In the genomic region with DNA sequence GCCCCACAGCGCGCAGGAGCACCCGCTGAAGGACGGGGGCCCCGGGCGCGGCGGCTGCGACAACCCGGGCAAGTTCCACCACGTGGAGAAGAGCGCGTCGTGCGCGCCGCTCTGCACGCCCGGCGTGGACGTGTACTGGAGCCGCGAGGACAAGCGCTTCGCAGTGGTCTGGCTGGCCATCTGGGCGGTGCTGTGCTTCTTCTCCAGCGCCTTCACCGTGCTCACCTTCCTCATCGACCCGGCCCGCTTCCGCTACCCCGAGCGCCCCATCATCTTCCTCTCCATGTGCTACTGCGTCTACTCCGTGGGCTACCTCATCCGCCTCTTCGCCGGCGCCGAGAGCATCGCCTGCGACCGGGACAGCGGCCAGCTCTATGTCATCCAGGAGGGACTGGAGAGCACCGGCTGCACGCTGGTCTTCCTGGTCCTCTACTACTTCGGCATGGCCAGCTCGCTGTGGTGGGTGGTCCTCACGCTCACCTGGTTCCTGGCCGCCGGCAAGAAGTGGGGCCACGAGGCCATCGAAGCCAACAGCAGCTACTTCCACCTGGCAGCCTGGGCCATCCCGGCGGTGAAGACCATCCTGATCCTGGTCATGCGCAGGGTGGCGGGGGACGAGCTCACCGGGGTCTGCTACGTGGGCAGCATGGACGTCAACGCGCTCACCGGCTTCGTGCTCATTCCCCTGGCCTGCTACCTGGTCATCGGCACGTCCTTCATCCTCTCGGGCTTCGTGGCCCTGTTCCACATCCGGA, we compare ENCODE assay signal across 14 cellular contexts. TPM values are rescaled to one million over a fixed set of nuclear protein-coding genes. Genes with fewer than 3 reads are reported as not detected.
A peak's percentile ranks its signal among the peaks of the same experiment; 100 is the strongest.
DNase-seq lines count a peak whose midpoint lies in the region; ATAC-seq and TF ChIP-seq lines count a peak whose summit lies in the region.
"Had no signal": no experiment of that assay in that cellular context is flagged by ENCODE, and none has a peak within 500 bp of the region (broad histone marks: within the 10 kb centered on the region; RNA-seq: fewer than 3 reads in every experiment).

No MANE protein-coding gene starts in this region.

- no peaks in the 10 kb centered on the region for H3K79me2 ChIP-seq in GM23338 (replicated peaks; ENCODE audit: insufficient read depth)
- no peaks in the 10 kb centered on the region for H3K79me2 ChIP-seq in osteoblast (ENCODE audit: insufficient read depth, low read length)

- peaks cover 4% of the 10 kb centered on the region for H3K4me1 Mint-ChIP-seq in CD8-positive, alpha-beta T cell (ENCODE audit: low read depth)
- no peaks in the 10 kb centered on the region for H3K4me1 Mint-ChIP-seq in GM23338

- H3K36me3 ChIP-seq in CD8-positive, alpha-beta T cell (ENCODE audit: insufficient read depth, low read length) = no peaks in the 10 kb centered on the region
- H3K36me3 ChIP-seq in GM23338 (ENCODE audit: insufficient read depth) (0 out of 2 replicates have a peak, but pooled peaks cover 3% of the 10 kb centered on the region), esophagus squamous epithelium (peaks cover 0 to 5% (median 0%) of the 10 kb centered on the region in 3 donors), osteoblast (ENCODE audit: insufficient read depth, low read length) (no peaks in the 10 kb centered on the region)
- H3K36me3 ChIP-seq: BLaER1 had no signal

- H3K36me3 Mint-ChIP-seq in CD8-positive, alpha-beta T cell = no peaks in the 10 kb centered on the region
- peaks cover 43% of the 10 kb centered on the region for H3K36me3 Mint-ChIP-seq in GM23338 (ENCODE audit: low read depth)

- peak overlapping the region; percentile 54 for H3K4me3 Mint-ChIP-seq in CD8-positive, alpha-beta T cell
- no peak overlapping the region for H3K4me3 Mint-ChIP-seq in GM23338
- H3K4me3 Mint-ChIP-seq: dendritic cell treated with granulocyte-macrophage colony-stimulating factor and Interleukin-4, amounts not matched to agents 40 ng/mL and 50 ng/mL, for 4 days had no signal

- WGBS in esophagus squamous epithelium, 2 donors = 54 to 73% methylated on average over 14 to 24 of the region's 71 CpGs

- no peak for TF ChIP-seq POLR2A in esophagus squamous epithelium (IDR thresholded peaks at IDR 0.05)

- no peaks in the 10 kb centered on the region for H3K9me3 ChIP-seq in CD8-positive, alpha-beta T cell (ENCODE audit: low read length)
- H3K9me3 ChIP-seq in esophagus squamous epithelium (no peaks in the 10 kb centered on the region), osteoblast (ENCODE audit: low read depth, low read length) (no peaks in the 10 kb centered on the region)

- POLR2A ChIA-PET in CD8-positive, alpha-beta T cell (lab: Charles Lee) = no interaction called here

- H3K27me3 ChIP-seq in CD8-positive, alpha-beta T cell (ENCODE audit: insufficient read depth, low read length) = peaks cover 16% of the 10 kb centered on the region
- peaks cover 96% of the 10 kb centered on the region for H3K27me3 ChIP-seq in GM23338 (ENCODE audit: insufficient read depth)
- peaks cover 0 to 70% (median 3%) of the 10 kb centered on the region in 4 donors for H3K27me3 ChIP-seq in esophagus squamous epithelium
- peaks cover 13% of the 10 kb centered on the region for H3K27me3 ChIP-seq in osteoblast (ENCODE audit: insufficient read depth, low read length)

- CTCF ChIA-PET in CD8-positive, alpha-beta T cell (lab: Charles Lee) = no interaction called here

- no peaks in the 10 kb centered on the region for H3K9me2 ChIP-seq in GM23338 (ENCODE audit: insufficient read depth)

- TF ChIP-seq CTCF in CD8-positive, alpha-beta T cell (IDR thresholded peaks at IDR 0.05) = no peak
- no peak for TF ChIP-seq CTCF in GM23338 (conservative IDR thresholded peaks at IDR 0.05; ENCODE audit: low read depth in 2 of 2)
- no peak for TF ChIP-seq CTCF in esophagus squamous epithelium (IDR thresholded peaks at IDR 0.05)
- TF ChIP-seq CTCF in osteoblast (IDR thresholded peaks at IDR 0.05; ENCODE audit: extremely low read depth, low read depth, low read length) = no peak

- no peaks in the 10 kb centered on the region for H3K9me3 Mint-ChIP-seq in CD8-positive, alpha-beta T cell
- H3K9me3 Mint-ChIP-seq in GM23338 = peaks cover 64% of the 10 kb centered on the region
- H3K9me3 Mint-ChIP-seq: dendritic cell treated with granulocyte-macrophage colony-stimulating factor and Interleukin-4, amounts not matched to agents 40 ng/mL and 50 ng/mL, for 4 days had no signal

- 0 out of 2 replicates have a peak, but pooled peaks cover 4% of the 10 kb centered on the region for H3F3A ChIP-seq in GM23338 (replicated peaks; ENCODE audit: low read depth)

- H3K4me3 ChIP-seq in CD8-positive, alpha-beta T cell (ENCODE audit: low read depth, low read length) = no peak overlapping the region
- H3K4me3 ChIP-seq in GM23338 (peak overlapping the region; percentile 47; the same call in 1 of the 2 replicates), esophagus squamous epithelium (peak overlapping the region; percentile 67 to 72 (median 70)), osteoblast (ENCODE audit: insufficient read depth, low read length) (no peak overlapping the region)

- no peaks in the 10 kb centered on the region for H3K4me1 ChIP-seq in CD8-positive, alpha-beta T cell (ENCODE audit: insufficient read depth, low read length)
- H3K4me1 ChIP-seq in GM23338 (ENCODE audit: insufficient read depth) = peaks cover 25% of the 10 kb centered on the region
- H3K4me1 ChIP-seq in esophagus squamous epithelium = peaks cover 16 to 74% (median 21%) of the 10 kb centered on the region in 3 donors
- no peaks in the 10 kb centered on the region for H3K4me1 ChIP-seq in osteoblast (ENCODE audit: insufficient read depth, low read length)

- H2AFZ ChIP-seq in GM23338 = no peak overlapping the region
- H2AFZ ChIP-seq in osteoblast (ENCODE audit: low read length) = no peak overlapping the region

- H3K27ac Mint-ChIP-seq in CD8-positive, alpha-beta T cell = no peak overlapping the region
- H3K27ac Mint-ChIP-seq in GM23338 = no peak overlapping the region
- H3K27ac Mint-ChIP-seq: dendritic cell treated with granulocyte-macrophage colony-stimulating factor and Interleukin-4, amounts not matched to agents 40 ng/mL and 50 ng/mL, for 4 days; memory B cell had no signal

- H3K4me2 ChIP-seq in GM23338 = peak overlapping the region; percentile 67; the same call in 1 of the 2 replicates
- H3K4me2 ChIP-seq in osteoblast (ENCODE audit: insufficient read depth, low read length) = no peak overlapping the region

- no peak for DNase-seq in CD8-positive, alpha-beta T cell
- DNase-seq in GM23338 (ENCODE audit: low spot score) (no peak), esophagus squamous epithelium (lab: John Stamatoyannopoulos, UW) (no peak), osteoblast (ENCODE audit: insufficient read length, low spot score, missing footprints) (peak; percentile 80)
- DNase-seq: activated CD4-positive, CD25-positive, alpha-beta regulatory T cell; DMS79 treated with DMSO at 0.1 percent for 48 hours; NCI-H510A had no signal

- ATAC-seq in CD8-positive, alpha-beta T cell = no peak
- ATAC-seq in GM23338 (no peak), HG03442 (IDR thresholded peaks at IDR 0.05; ENCODE audit: unreplicated experiment) (no peak), HG03521 (IDR thresholded peaks at IDR 0.05; ENCODE audit: unreplicated experiment) (no peak), GM21526 (IDR thresholded peaks at IDR 0.05; ENCODE audit: low FRiP score, unreplicated experiment) (no peak)

- H3K27ac ChIP-seq in CD8-positive, alpha-beta T cell (ENCODE audit: low read depth, low read length) = no peak overlapping the region
- no peak overlapping the region for H3K27ac ChIP-seq in GM23338 (ENCODE audit: low read depth)
- H3K27ac ChIP-seq in esophagus squamous epithelium = peak overlapping the region in 1 of 4 donors; percentile 87
- H3K27ac ChIP-seq in osteoblast (ENCODE audit: low read depth, low read length) = no peak overlapping the region
- H3K27ac ChIP-seq: BLaER1 had no signal

- H3K27me3 Mint-ChIP-seq in CD8-positive, alpha-beta T cell (ENCODE audit: low read depth) = peaks cover 32% of the 10 kb centered on the region
- peaks cover 5% of the 10 kb centered on the region for H3K27me3 Mint-ChIP-seq in GM23338 (ENCODE audit: insufficient read depth, low read depth, poor library complexity)

- H4K20me1 ChIP-seq in GM23338 (replicated peaks; ENCODE audit: insufficient read depth) = no peaks in the 10 kb centered on the region; the same call in 1 of the 2 replicates
- no peaks in the 10 kb centered on the region for H4K20me1 ChIP-seq in osteoblast (ENCODE audit: insufficient read depth, low read length)

- intact Hi-C loops in CD8-positive, alpha-beta T cell (cut with DNase I, micrococcal nuclease) = no loop called here
- intact Hi-C loops in esophagus squamous epithelium (cut with DNase I) = no loop called here

TF ChIP-seq in GM23338, 12 proteins besides CTCF, POLR2A, EP300 and RAD21 (continues in another document):
- peak; percentile 31 for TF ChIP-seq EZH2phosphoT487 (IDR thresholded peaks at IDR 0.05; ENCODE audit: unreplicated experiment)
- TF ChIP-seq JUNB (IDR thresholded peaks at IDR 0.05; ENCODE audit: unreplicated experiment) = no peak

RNA-seq across cellular contexts. Expression of gene FZD10, which starts 1.4 kb away (rescaled TPM):
- not detected for total RNA-seq in CD8-positive, alpha-beta T cell
- 0.35 and 0.45 TPM in 2 replicates for total RNA-seq in GM23338 (2014; rRNA removed; shearing (Covaris generic))
- 0.11 and 0.14 TPM in 2 replicates for polyA plus RNA-seq in GM23338 (2016; fragmentation: Nextera tagmentation; extraction: Ambion mirVana)
- total RNA-seq in esophagus squamous epithelium (10 to 100 TPM in 2 of 4 donors, 1 to 10 TPM in 2; 7.2 to 16.3 (median 11.6) TPM), osteoblast (not detected in 2 replicates)
- total RNA-seq: LHCN-M2 had no signal

Comparison
In these comparisons a context has a peak if more than half of its experiments do, and no peak if none do; other contexts are left out.
1. H3K4me3 ChIP-seq: peak in GM23338 (single experiment) and esophagus squamous epithelium (4 of 4); none in CD8-positive, alpha-beta T cell (single experiment) and osteoblast (single experiment).